ENCODE assay signal across 17 cellular contexts in the genomic region with DNA sequence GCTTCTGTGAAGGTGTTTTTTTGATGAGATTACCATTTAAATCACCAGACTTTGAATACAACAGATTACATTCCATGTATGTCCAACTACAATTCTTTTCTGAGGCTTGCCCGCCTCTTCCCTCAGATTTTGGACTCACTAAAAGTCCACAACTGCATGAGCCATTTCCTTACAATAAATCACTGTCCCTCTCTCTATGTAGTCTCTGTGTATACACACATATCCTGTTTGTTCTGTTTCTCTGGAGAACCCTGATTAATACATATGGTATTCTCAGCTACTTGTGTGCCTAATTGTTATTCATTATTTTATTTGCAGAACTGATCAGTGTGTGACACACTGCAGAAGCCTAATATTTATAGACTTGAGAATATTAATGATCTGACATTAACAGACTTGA.
DNase-seq lines count a peak whose midpoint lies in the region; ATAC-seq and TF ChIP-seq lines count a peak whose summit lies in the region.
"Had no signal": no experiment of that assay in that cellular context is flagged by ENCODE, and none has a peak within 500 bp of the region (broad histone marks: within the 10 kb centered on the region; RNA-seq: fewer than 3 reads in every experiment).

No MANE protein-coding gene starts in this region.

- peak overlapping the region; percentile 89 for H3K27ac ChIP-seq in ACC112 (ENCODE audit: low read depth, low read length)
- peak overlapping the region; percentile 87 for H3K27ac ChIP-seq in VCaP
- H3K27ac ChIP-seq: ascending aorta had no signal

- H3K36me3 ChIP-seq in ACC112 (ENCODE audit: insufficient read depth, low read length), result no peaks in the 10 kb centered on the region
- H3K36me3 ChIP-seq: ascending aorta, upper lobe of left lung had no signal

- H3K27me3 ChIP-seq in ACC112 (ENCODE audit: insufficient read depth, low read length), result no peaks in the 10 kb centered on the region
- H3K27me3 ChIP-seq: ascending aorta, upper lobe of left lung had no signal

- H3K79me2 ChIP-seq in ACC112 (ENCODE audit: control insufficient read depth, insufficient read depth, low read length, unreplicated experiment), result peaks cover 9% of the 10 kb centered on the region

- H3K4me3 ChIP-seq in ACC112 (ENCODE audit: low read depth, low read length), result no peak overlapping the region
- H3K4me3 ChIP-seq in foreskin fibroblast (ENCODE audit: low read depth in 1 of 2, low read length in 2 of 2), result no peak overlapping the region
- H3K4me3 ChIP-seq: ascending aorta, upper lobe of left lung had no signal

- ATAC-seq in GM18867 (IDR thresholded peaks at IDR 0.05; ENCODE audit: unreplicated experiment), result no peak
- ATAC-seq: sciatic nerve; stimulated activated naive CD8-positive, alpha-beta T cell treated with anti-CD3 and anti-CD28 coated beads, Interleukin-15, amount 100 ng/mL, for 72 hours had no signal

- H3K4me1 ChIP-seq in ACC112 (ENCODE audit: control insufficient read depth, insufficient read depth, low read length, unreplicated experiment), result peaks cover 31% of the 10 kb centered on the region

- peak; percentile 91 for DNase-seq in HCEC 1CT
- DNase-seq in foreskin fibroblast, result peak; percentile 62
- no peak for DNase-seq in stimulated activated CD4-positive, alpha-beta T cell treated with anti-CD3 and anti-CD28 coated beads, Interleukin-4, amount 100 ng/mL, for 4 hours
- DNase-seq in DMS53 (lab: John Stamatoyannopoulos, UW), result no peak
- no peak for DNase-seq in effector CD8-positive, alpha-beta T cell (lab: John Stamatoyannopoulos, UW)
- DNase-seq: activated naive CD4-positive, alpha-beta T cell; activated T-cell treated with anti-CD3 and anti-CD28 coated beads for 4 hours; CD8-positive, alpha-beta memory T cell; Kasumi-1; nucleus accumbens; stimulated activated naive CD8-positive, alpha-beta T cell treated with anti-CD3 and anti-CD28 coated beads, Interleukin-15, amount 100 ng/mL, for 72 hours; upper lobe of left lung had no signal

- H2AFZ ChIP-seq in ACC112 (ENCODE audit: low read length, unreplicated experiment), result peak overlapping the region; percentile 57

- no peak for TF ChIP-seq CTCF in VCaP (conservative IDR thresholded peaks at IDR 0.05)
- no peak for TF ChIP-seq CTCF in foreskin fibroblast (IDR thresholded peaks at IDR 0.05; ENCODE audit: low read depth, low read length)

Comparison
In these comparisons a context has a peak if more than half of its experiments do, and no peak if none do; other contexts are left out.
1. DNase-seq: peak in HCEC 1CT (single experiment) and foreskin fibroblast (2 of 2); none in stimulated activated CD4-positive, alpha-beta T cell treated with anti-CD3 and anti-CD28 coated beads, Interleukin-4, amount 100 ng/mL, for 4 hours (0 of 2), DMS53 (single experiment) and effector CD8-positive, alpha-beta T cell (single experiment).